ENCODE assay signal across 19 cellular contexts in genomic region chr3:139309046-139309660, GRCh38. TPM values are rescaled to one million over a fixed set of nuclear protein-coding genes. Genes with fewer than 3 reads are reported as not detected.
DNase-seq lines count a peak whose midpoint lies in the region; ATAC-seq and TF ChIP-seq lines count a peak whose summit lies in the region.
"Had no signal": no experiment of that assay in that cellular context is flagged by ENCODE, and none has a peak within 500 bp of the region (broad histone marks: within the 10 kb centered on the region; RNA-seq: fewer than 3 reads in every experiment).

No MANE protein-coding gene starts in this region.

- H3K79me2 ChIP-seq in SK-N-SH (ENCODE audit: insufficient read depth) = no peaks in the 10 kb centered on the region

- H3F3A ChIP-seq in SK-N-SH (replicated peaks; ENCODE audit: insufficient read depth) = peaks cover 24% of the 10 kb centered on the region

- WGBS in SK-N-SH (ENCODE audit: low lambda C conversion rate) = 67% methylated on average over 5 of the region's 5 CpGs

- no peaks in the 10 kb centered on the region for H4K20me1 ChIP-seq in SK-N-SH (ENCODE audit: insufficient read depth)

- H3K9me2 ChIP-seq in SK-N-SH = no peaks in the 10 kb centered on the region

- H3K36me3 Mint-ChIP-seq in MCF 10A (ENCODE audit: insufficient read depth, unreplicated experiment) = no peaks in the 10 kb centered on the region
- H3K36me3 Mint-ChIP-seq in T-cell = no peaks in the 10 kb centered on the region
- H3K36me3 Mint-ChIP-seq: activated CD4-positive, alpha-beta memory T cell treated with anti-CD3 and anti-CD28 coated beads for 36 hours; activated naive CD4-positive, alpha-beta T cell treated with anti-CD3 and anti-CD28 coated beads, Interleukin-2, amount 10 ng/mL, durations not matched to agents 7 days and 5 days had no signal

- H3K9ac ChIP-seq in SK-N-SH = peak overlapping the region; percentile 23; the same call in 1 of the 2 replicates

- H3K4me2 ChIP-seq in SK-N-SH = peak overlapping the region; percentile 57

- TF ChIP-seq EP300 in SK-N-SH (IDR thresholded peaks at IDR 0.05; ENCODE audit: borderline replicate concordance in 1 of 2, low read depth in 1 of 2, low read length in 1 of 2) = no peak

- H3K36me3 ChIP-seq in breast epithelium (no peaks in the 10 kb centered on the region), SK-N-SH (replicated peaks in 1 of 2; ENCODE audit: control insufficient read depth in 1 of 2, insufficient read depth in 2 of 2, low read length in 1 of 2) (no peaks in the 10 kb centered on the region), HAP-1 (replicated peaks) (no peaks in the 10 kb centered on the region), right atrium auricular region (no peaks in the 10 kb centered on the region)

- no peak for TF ChIP-seq POLR2A in breast epithelium (IDR thresholded peaks at IDR 0.05)

- CTCF ChIA-PET in MCF 10A (lab: Yijun Ruan, JAX) (interaction anchor here (1.5 kb wide), 1 partner anchor 20 kb away, joined by 4 read pairs; no protein-coding TSS in a partner anchor), SK-N-SH (lab: Yijun Ruan, JAX) (interaction anchor here (1.5 to 1.8 kb wide), 3 partner anchors 9 to 197 kb away, joined by 4 to 8 read pairs (median 4); no protein-coding TSS in a partner anchor), T-cell (lab: Charles Lee) (no interaction called here)

- TF ChIP-seq RAD21 in SK-N-SH (IDR thresholded peaks at IDR 0.05; ENCODE audit: low read length) = no peak

- no peak for ATAC-seq in T-cell (replicated peaks in 1 of 4)

- H3K4me3 Mint-ChIP-seq in MCF 10A (ENCODE audit: unreplicated experiment) (no peak overlapping the region), T-cell (no peak overlapping the region)
- H3K4me3 Mint-ChIP-seq: activated CD4-positive, alpha-beta memory T cell treated with anti-CD3 and anti-CD28 coated beads for 36 hours; activated naive CD4-positive, alpha-beta T cell treated with anti-CD3 and anti-CD28 coated beads, Interleukin-2, amount 10 ng/mL, durations not matched to agents 7 days and 5 days had no signal

- POLR2A ChIA-PET in MCF 10A (lab: Yijun Ruan, JAX) = interaction anchor here (0.6 to 0.7 kb wide), 4 partner anchors 69 to 473 kb away, joined by 3 to 5 read pairs (median 3); no protein-coding TSS in a partner anchor
- POLR2A ChIA-PET in SK-N-SH (lab: Yijun Ruan, JAX) = no interaction called here
- POLR2A ChIA-PET in T-cell (lab: Charles Lee) = no interaction called here

- TF ChIP-seq CTCF in MCF 10A (IDR thresholded peaks at IDR 0.05; ENCODE audit: unreplicated experiment) = no peak
- TF ChIP-seq CTCF in breast epithelium (IDR thresholded peaks at IDR 0.05) = no peak
- TF ChIP-seq CTCF in SK-N-SH (IDR thresholded peaks at IDR 0.05) = no peak
- TF ChIP-seq CTCF in right atrium auricular region (IDR thresholded peaks at IDR 0.05) = no peak

- intact Hi-C loops in MCF 10A (cut with micrococcal nuclease) (no loop called here), breast epithelium (cut with DNase I; ENCODE audit: low total_unique reads) (no loop called here)

- H3K27ac ChIP-seq in breast epithelium (no peak overlapping the region), SK-N-SH (ENCODE audit: low read depth in 2 of 2, low read length in 1 of 2) (peak overlapping the region; percentile 64 to 86; a peak in 3 of 4 replicates), right atrium auricular region (no peak overlapping the region)
- H3K27ac ChIP-seq: 22Rv1 had no signal

- no peak for DNase-seq in MCF 10A (ENCODE audit: unreplicated experiment)
- no peak for DNase-seq in breast epithelium (ENCODE audit: low spot score in 2 of 2)
- no peak for DNase-seq in SK-N-SH
- DNase-seq in kidney tubule cell (ENCODE audit: low spot score) = peak; percentile 76
- DNase-seq in AML-193 (lab: John Stamatoyannopoulos, UW) = no peak
- no peak for DNase-seq in T-cell
- no peak for DNase-seq in HAP-1 (ENCODE audit: low spot score in 2 of 2)
- DNase-seq in right atrium auricular region (ENCODE audit: low spot score) = no peak
- DNase-seq: activated CD4-positive, alpha-beta memory T cell treated with anti-CD3 and anti-CD28 coated beads for 36 hours; activated naive CD4-positive, alpha-beta T cell treated with anti-CD3 and anti-CD28 coated beads, Interleukin-2, amount 10 ng/mL, durations not matched to agents 7 days and 5 days; activated T-cell treated with anti-CD3 and anti-CD28 coated beads, Interleukin-2, amount 50 U/mL, for 1 hour; C1 segment of cervical spinal cord; Karpas-422; NCI-H146; NCI-H446 treated with DMSO at 0.1 percent for 48 hours; stimulated activated CD4-positive, alpha-beta T cell treated with anti-CD3 and anti-CD28 coated beads, Interleukin-4, amount 100 ng/mL, for 4 hours; stimulated activated CD8-positive, alpha-beta memory T cell treated with anti-CD3 and anti-CD28 coated beads, Interleukin-4, amount 100 ng/mL, for 48 hours; SW 1271 had no signal

- in situ Hi-C loops in HAP-1 (cut with MboI; ENCODE audit: low sequenced_read_pairs) = no loop called here

- H3K4me1 Mint-ChIP-seq in MCF 10A (ENCODE audit: insufficient read depth, unreplicated experiment) (peaks cover 44% of the 10 kb centered on the region), T-cell (no peaks in the 10 kb centered on the region)
- H3K4me1 Mint-ChIP-seq: activated naive CD4-positive, alpha-beta T cell treated with anti-CD3 and anti-CD28 coated beads, Interleukin-2, amount 10 ng/mL, durations not matched to agents 7 days and 5 days had no signal

- H3K27me3 Mint-ChIP-seq in MCF 10A (ENCODE audit: insufficient read depth, unreplicated experiment) (no peaks in the 10 kb centered on the region), T-cell (peaks cover 7 to 19% of the 10 kb centered on the region in 2 donors)

- H3K4me1 ChIP-seq in breast epithelium (no peaks in the 10 kb centered on the region), SK-N-SH (ENCODE audit: control insufficient read depth in 1 of 2, insufficient read depth in 2 of 2, low read depth in 1 of 2, low read length in 1 of 2) (peaks cover 3 to 43% of the 10 kb centered on the region in 2 experiments; a peak in 3 of 4 replicates), HAP-1 (no peaks in the 10 kb centered on the region), right atrium auricular region (no peaks in the 10 kb centered on the region)

- no peaks in the 10 kb centered on the region for H3K9me3 ChIP-seq in breast epithelium
- no peaks in the 10 kb centered on the region for H3K9me3 ChIP-seq in SK-N-SH
- no peaks in the 10 kb centered on the region for H3K9me3 ChIP-seq in HAP-1
- no peaks in the 10 kb centered on the region for H3K9me3 ChIP-seq in right atrium auricular region

- no peak overlapping the region for H3K4me3 ChIP-seq in breast epithelium
- no peak overlapping the region for H3K4me3 ChIP-seq in SK-N-SH (ENCODE audit: low read depth in 2 of 2, low read length in 1 of 2)
- no peak overlapping the region for H3K4me3 ChIP-seq in HAP-1
- no peak overlapping the region for H3K4me3 ChIP-seq in right atrium auricular region

- H3K9me3 Mint-ChIP-seq in MCF 10A (ENCODE audit: unreplicated experiment) (no peaks in the 10 kb centered on the region), T-cell (no peaks in the 10 kb centered on the region)
- H3K9me3 Mint-ChIP-seq: activated CD4-positive, alpha-beta memory T cell treated with anti-CD3 and anti-CD28 coated beads for 36 hours; activated naive CD4-positive, alpha-beta T cell treated with anti-CD3 and anti-CD28 coated beads, Interleukin-2, amount 10 ng/mL, durations not matched to agents 7 days and 5 days had no signal

- H3K27ac Mint-ChIP-seq in MCF 10A (ENCODE audit: low read depth, unreplicated experiment) = peak overlapping the region; percentile 54
- H3K27ac Mint-ChIP-seq in T-cell = no peak overlapping the region
- H3K27ac Mint-ChIP-seq: activated CD4-positive, alpha-beta memory T cell treated with anti-CD3 and anti-CD28 coated beads for 36 hours; activated naive CD4-positive, alpha-beta T cell treated with anti-CD3 and anti-CD28 coated beads, Interleukin-2, amount 10 ng/mL, durations not matched to agents 7 days and 5 days had no signal

- H3K27me3 ChIP-seq in breast epithelium (no peaks in the 10 kb centered on the region), SK-N-SH (ENCODE audit: insufficient read depth) (no peaks in the 10 kb centered on the region), HAP-1 (ENCODE audit: low read depth) (no peaks in the 10 kb centered on the region), right atrium auricular region (no peaks in the 10 kb centered on the region)

- no TSS peak for BruUV-seq in MCF 10A (replicated peaks; lab: Mats Ljungman, UMichigan)

- peak overlapping the region; percentile 61; the same call in 1 of the 2 replicates for H2AFZ ChIP-seq in SK-N-SH (ENCODE audit: low read depth)

TF ChIP-seq in SK-N-SH, 30 proteins besides CTCF, POLR2A, EP300 and RAD21:
- TF ChIP-seq SMC3 (IDR thresholded peaks at IDR 0.05; ENCODE audit: low read depth, low read length) = no peak
- TF ChIP-seq NFIC (IDR thresholded peaks at IDR 0.05; ENCODE audit: borderline replicate concordance) = no peak
- peak; percentile 84 for TF ChIP-seq PBX3 (IDR thresholded peaks at IDR 0.05)

RNA-seq across cellular contexts. Expression of gene MRPS22, which starts 34.7 kb away (rescaled TPM):
- total RNA-seq in MCF 10A (2022) = 65.0 and 65.3 TPM in 2 replicates
- total RNA-seq in breast epithelium = 10 to 100 TPM; 45.2 to 47.9 (median 46.4) TPM
- 50.6 and 53.0 TPM in 2 replicates for polyA plus RNA-seq in SK-N-SH (2012; rRNA removed)
- polyA plus RNA-seq in SK-N-SH (2012; cell fraction: cytosol; rRNA removed) = 56.5 and 72.9 TPM in 2 replicates
- polyA plus RNA-seq in SK-N-SH (2012; cell fraction: nucleus; rRNA removed) = 51.1 and 55.6 TPM in 2 replicates
- 10 to 100 TPM; 32.4 to 36.9 (median 33.9) TPM for total RNA-seq in T-cell
- 10 to 100 TPM; 46.9 to 78.2 TPM for total RNA-seq in right atrium auricular region

Comparison
In these comparisons a context has a peak if more than half of its experiments do, and no peak if none do; other contexts are left out.
1. H3K27ac ChIP-seq: peak in SK-N-SH (2 of 2); none in breast epithelium (0 of 2) and right atrium auricular region (0 of 2).
2. CTCF ChIA-PET loops: an anchor here in MCF 10A (1.5 kb wide) and SK-N-SH (1.5 to 1.8 kb wide); none called in T-cell.